ENCODE assay signal across 29 cellular contexts in genomic region chr9:109789582-109790360, GRCh38. TPM values are rescaled to one million over a fixed set of nuclear protein-coding genes. Genes with fewer than 3 reads are reported as not detected.
DNase-seq lines count a peak whose midpoint lies in the region; ATAC-seq and TF ChIP-seq lines count a peak whose summit lies in the region.
"Had no signal": no experiment of that assay in that cellular context is flagged by ENCODE, and none has a peak within 500 bp of the region (broad histone marks: within the 10 kb centered on the region; RNA-seq: fewer than 3 reads in every experiment).

No MANE protein-coding gene starts in this region.

- H3K27ac Mint-ChIP-seq in chondrocyte (ENCODE audit: unreplicated experiment) = peak overlapping the region; percentile 66
- H3K27ac Mint-ChIP-seq: CD4-positive, CD25-positive, alpha-beta regulatory T cell; progenitor cell of endocrine pancreas had no signal

- WGBS in SK-N-SH (ENCODE audit: low lambda C conversion rate) = 42% methylated on average over 7 of the region's 7 CpGs
- 41% methylated on average over 7 of the region's 7 CpGs for WGBS in liver
- WGBS in smooth muscle cell (ENCODE audit: low lambda C conversion rate) = 38% methylated on average over 7 of the region's 7 CpGs

- DNase-seq in SK-N-SH (no peak), chondrocyte (ENCODE audit: low spot score) (no peak), smooth muscle cell (lab: John Stamatoyannopoulos, UW; ENCODE audit: unreplicated experiment) (no peak), NCI-H82 treated with DMSO at 0.1 percent for 48 hours (lab: John Stamatoyannopoulos, UW; ENCODE audit: unreplicated experiment) (no peak), germinal center (ENCODE audit: low spot score) (no peak), SW 1271 (lab: John Stamatoyannopoulos, UW) (no peak)
- DNase-seq: activated CD4-positive, alpha-beta T cell treated with anti-CD3 and anti-CD28 coated beads for 48 hours; activated effector memory CD4-positive, alpha-beta T cell treated with anti-CD3 and anti-CD28 coated beads, Interleukin-2, amount 50 U/mL, for 16 hours; activated T-cell treated with anti-CD3 and anti-CD28 coated beads, Interleukin-2, amount 50 U/mL, for 1 hour; CD4-positive, CD25-positive, alpha-beta regulatory T cell; HCEC 1CT; islet precursor cell; KG1; mammary epithelial cell; MG63; NCI-H345; NCI-H748 treated with DMSO at 0.1 percent for 48 hours; stimulated activated naive CD4-positive, alpha-beta T cell treated with Interleukin-2 at 50 U/mL for 16 hours; T-helper 9 cell; uterus; WERI-Rb-1 had no signal

- H3K9me3 Mint-ChIP-seq in chondrocyte (ENCODE audit: low read depth) = no peaks in the 10 kb centered on the region
- H3K9me3 Mint-ChIP-seq: CD4-positive, CD25-positive, alpha-beta regulatory T cell had no signal

- no peaks in the 10 kb centered on the region for H3K27me3 ChIP-seq in SK-N-SH (ENCODE audit: insufficient read depth)
- no peaks in the 10 kb centered on the region for H3K27me3 ChIP-seq in liver (ENCODE audit: control insufficient read depth in 4 of 4, insufficient read depth in 4 of 4, low read length in 3 of 4)
- H3K27me3 ChIP-seq in smooth muscle cell (ENCODE audit: low read depth) = no peaks in the 10 kb centered on the region
- H3K27me3 ChIP-seq: gastroesophageal sphincter, MG63, uterus had no signal

- H3K4me1 ChIP-seq in SK-N-SH (ENCODE audit: control insufficient read depth in 1 of 2, insufficient read depth in 2 of 2, low read depth in 1 of 2, low read length in 1 of 2) (peaks cover 4 to 36% of the 10 kb centered on the region in 2 experiments), liver (ENCODE audit: control insufficient read depth in 4 of 4, insufficient read depth in 4 of 4, low read length in 3 of 4) (peaks cover 21 to 94% (median 73%) of the 10 kb centered on the region in 4 donors), smooth muscle cell (ENCODE audit: low read depth) (peaks cover 24% of the 10 kb centered on the region)

- H2AFZ ChIP-seq in SK-N-SH (ENCODE audit: low read depth) (no peak overlapping the region), smooth muscle cell (ENCODE audit: low read depth) (no peak overlapping the region)

- H3F3A ChIP-seq in SK-N-SH (replicated peaks; ENCODE audit: insufficient read depth) = peaks cover 26% of the 10 kb centered on the region
- H3F3A ChIP-seq in smooth muscle cell (ENCODE audit: low read depth) = peaks cover 10% of the 10 kb centered on the region

- H3K9me2 ChIP-seq in SK-N-SH = no peaks in the 10 kb centered on the region

- no peak for ATAC-seq in SK-N-SH treated with all-trans-retinoic acid at 6 μM for 48 hours
- ATAC-seq: gastroesophageal sphincter had no signal

- peaks cover 88% of the 10 kb centered on the region for H3K79me2 ChIP-seq in SK-N-SH (ENCODE audit: insufficient read depth)
- peaks cover 83% of the 10 kb centered on the region for H3K79me2 ChIP-seq in smooth muscle cell (ENCODE audit: low read depth)

- H3K4me3 ChIP-seq in SK-N-SH (ENCODE audit: low read depth in 2 of 2, low read length in 1 of 2) (no peak overlapping the region), liver (ENCODE audit: low read depth in 1 of 3, low read length in 3 of 3) (peak overlapping the region in 1 of 3 donors; percentile 15), smooth muscle cell (no peak overlapping the region)
- H3K4me3 ChIP-seq: gastroesophageal sphincter, MG63, thoracic aorta, uterus had no signal

- no peaks in the 10 kb centered on the region for H3K36me3 Mint-ChIP-seq in chondrocyte (ENCODE audit: low read depth)
- H3K36me3 Mint-ChIP-seq: CD4-positive, CD25-positive, alpha-beta regulatory T cell had no signal

- H3K27ac ChIP-seq in SK-N-SH (ENCODE audit: low read depth in 2 of 2, low read length in 1 of 2) = peak overlapping the region; percentile 36 to 100; a peak in 3 of 4 replicates
- H3K27ac ChIP-seq in liver (ENCODE audit: low read depth in 1 of 2, low read length in 2 of 2) = peak overlapping the region; percentile 92 to 93
- peak overlapping the region; percentile 30 for H3K27ac ChIP-seq in smooth muscle cell (ENCODE audit: low read depth)
- H3K27ac ChIP-seq: 22Rv1, gastroesophageal sphincter, uterus, WERI-Rb-1 had no signal

- no peaks in the 10 kb centered on the region for H3K9me3 ChIP-seq in SK-N-SH
- H3K9me3 ChIP-seq in liver (ENCODE audit: control insufficient read depth in 4 of 4, low read length in 3 of 4) = no peaks in the 10 kb centered on the region
- H3K9me3 ChIP-seq in smooth muscle cell (replicated peaks; ENCODE audit: low read depth) = no peaks in the 10 kb centered on the region
- H3K9me3 ChIP-seq: gastroesophageal sphincter, MG63, thoracic aorta, uterus had no signal

- TF ChIP-seq RAD21 in SK-N-SH (IDR thresholded peaks at IDR 0.05; ENCODE audit: low read length) (no peak), liver (IDR thresholded peaks at IDR 0.05) (peak in 1 of 2 donors; percentile 6)

- H4K20me1 ChIP-seq in SK-N-SH (ENCODE audit: insufficient read depth) (no peaks in the 10 kb centered on the region), smooth muscle cell (ENCODE audit: low read depth) (no peaks in the 10 kb centered on the region)

- H3K4me1 Mint-ChIP-seq in chondrocyte (ENCODE audit: low read depth) = peaks cover 83% of the 10 kb centered on the region
- H3K4me1 Mint-ChIP-seq: CD4-positive, CD25-positive, alpha-beta regulatory T cell had no signal

- H3K9ac ChIP-seq in SK-N-SH = peak overlapping the region; percentile 6; the same call in 1 of the 2 replicates
- no peak overlapping the region for H3K9ac ChIP-seq in liver (ENCODE audit: low read depth in 1 of 2, low read length in 2 of 2)
- no peak overlapping the region for H3K9ac ChIP-seq in smooth muscle cell (ENCODE audit: low read depth)

- POLR2A ChIA-PET in SK-N-SH (lab: Yijun Ruan, JAX) = no interaction called here

- CTCF ChIA-PET in SK-N-SH (lab: Yijun Ruan, JAX) = interaction anchor here (1.3 kb wide), 1 partner anchor 27 kb away, joined by 3 read pairs; no protein-coding TSS in a partner anchor

- H3K27me3 Mint-ChIP-seq in chondrocyte (ENCODE audit: low read depth) = no peaks in the 10 kb centered on the region

- TF ChIP-seq CTCF in SK-N-SH (IDR thresholded peaks at IDR 0.05) (no peak), chondrocyte (IDR thresholded peaks at IDR 0.05) (no peak), liver (IDR thresholded peaks at IDR 0.05; ENCODE audit: low read depth, low read length, missing input control) (no peak), smooth muscle cell (IDR thresholded peaks at IDR 0.05; ENCODE audit: borderline replicate concordance, insufficient read depth, poor library complexity, severe bottlenecking) (no peak)

- H3K4me2 ChIP-seq in SK-N-SH (peak overlapping the region; percentile 28), smooth muscle cell (peak overlapping the region; percentile 71)

- H3K4me3 Mint-ChIP-seq in chondrocyte (ENCODE audit: unreplicated experiment) = no peak overlapping the region
- H3K4me3 Mint-ChIP-seq: CD4-positive, CD25-positive, alpha-beta regulatory T cell had no signal

- H3K36me3 ChIP-seq in SK-N-SH (replicated peaks in 1 of 2; ENCODE audit: control insufficient read depth in 1 of 2, insufficient read depth in 2 of 2, low read length in 1 of 2) = no peaks in the 10 kb centered on the region
- no peaks in the 10 kb centered on the region for H3K36me3 ChIP-seq in liver (ENCODE audit: control insufficient read depth in 4 of 4, insufficient read depth in 3 of 4, low read depth in 1 of 4, low read length in 3 of 4)
- H3K36me3 ChIP-seq in smooth muscle cell (ENCODE audit: low read depth) = no peaks in the 10 kb centered on the region
- H3K36me3 ChIP-seq: gastroesophageal sphincter, MG63, thoracic aorta, uterus, WERI-Rb-1 had no signal

- no peak for TF ChIP-seq EP300 in SK-N-SH (IDR thresholded peaks at IDR 0.05; ENCODE audit: borderline replicate concordance in 1 of 2, low read depth in 1 of 2, low read length in 1 of 2)

TF ChIP-seq in SK-N-SH, 30 proteins besides CTCF, POLR2A, EP300 and RAD21:
- no peak for TF ChIP-seq RFX5 (IDR thresholded peaks at IDR 0.05; ENCODE audit: low read length)
TF ChIP-seq in SK-N-SH: peak in this region for 0.

TF ChIP-seq in SK-N-SH treated with all-trans-retinoic acid at 6 μM for 48 hours, 23 proteins besides CTCF, POLR2A, EP300 and RAD21 (continues in another document):
- TF ChIP-seq GLIS3 (CRISPR knock-in tag; IDR thresholded peaks at IDR 0.05) = no peak
- TF ChIP-seq CSDC2 (CRISPR knock-in tag; IDR thresholded peaks at IDR 0.05) = no peak

TF ChIP-seq in liver, 16 proteins besides CTCF, POLR2A, EP300 and RAD21 (continues in another document):
- TF ChIP-seq ATF3 (IDR thresholded peaks at IDR 0.05) (no peak), TAF1 (conservative IDR thresholded peaks at IDR 0.05) (no peak), SP1 (IDR thresholded peaks at IDR 0.05) (no peak), YY1 (IDR thresholded peaks at IDR 0.05) (peak; percentile 65), NR2F2 (IDR thresholded peaks at IDR 0.05) (no peak), FOXA1 (IDR thresholded peaks at IDR 0.05) (no peak), GABPA (IDR thresholded peaks at IDR 0.05 in 1 of 2, conservative IDR thresholded peaks at IDR 0.05 in 1 of 2) (no peak), HNF4G (IDR thresholded peaks at IDR 0.05) (no peak), HNF4A (conservative IDR thresholded peaks at IDR 0.05) (peak; percentile 20 to 37), RXRA (IDR thresholded peaks at IDR 0.05) (peak in 1 of 2 donors; percentile 47)

RNA-seq across cellular contexts. Expression of gene PALM2AKAP2, which starts 9.8 kb away (rescaled TPM):
- 3.6 and 4.3 TPM in 2 replicates for polyA plus RNA-seq in SK-N-SH (2012; rRNA removed)
- polyA plus RNA-seq in SK-N-SH (2012; cell fraction: cytosol; rRNA removed) = 4.1 and 4.8 TPM in 2 replicates
- 1.9 and 2.7 TPM in 2 replicates for polyA plus RNA-seq in SK-N-SH (2012; cell fraction: nucleus; rRNA removed)
- 43.7 to 52.7 TPM (median 46.3 TPM) in 3 replicates for total RNA-seq in chondrocyte
- total RNA-seq in liver = 10 to 100 TPM in 1 of 2 donors, 1 to 10 TPM in 1; 4.6 to 47.9 TPM
- polyA plus RNA-seq in liver = 1 to 10 TPM; 5.3 to 7.1 TPM
- 9.3 and 23.0 TPM in 2 replicates for total RNA-seq in smooth muscle cell
- 5.8 and 9.8 TPM in 2 replicates for polyA plus RNA-seq in smooth muscle cell
- total RNA-seq: activated CD8-positive, alpha-beta memory T cell treated with anti-CD3 and anti-CD28 coated beads for 36 hours; endothelial cell of umbilical vein had no signal

Comparison
In these comparisons a context has a peak if more than half of its experiments do, and no peak if none do; other contexts are left out.
1. H3K27ac ChIP-seq: peak in every context shown above with its lines; median percentile 92 in liver; 68 in SK-N-SH; 30 in smooth muscle cell.